Comparison of ENCODE assay signal across 14 cellular contexts in genomic region chr5:124289122-124289521, GRCh38.
DNase-seq lines count a peak whose midpoint lies in the region; ATAC-seq and TF ChIP-seq lines count a peak whose summit lies in the region.
"Had no signal": no experiment of that assay in that cellular context is flagged by ENCODE, and none has a peak within 500 bp of the region (broad histone marks: within the 10 kb centered on the region; RNA-seq: fewer than 3 reads in every experiment).

No MANE protein-coding gene starts in this region.

- POLR2A ChIA-PET in naive thymus-derived CD4-positive, alpha-beta T cell (lab: Charles Lee): no interaction called here
- POLR2A ChIA-PET in activated CD8-positive, alpha-beta T cell treated with anti-CD3 and anti-CD28 coated beads, Interleukin-2, amount 10 ng/mL, durations not matched to agents 7 days and 5 days (lab: Charles Lee): no interaction called here

- peaks cover 0 to 7% (median under 1%) of the 10 kb centered on the region in 11 donors for H3K9me3 Mint-ChIP-seq in naive thymus-derived CD4-positive, alpha-beta T cell
- no peaks in the 10 kb centered on the region for H3K9me3 Mint-ChIP-seq in activated CD8-positive, alpha-beta T cell treated with anti-CD3 and anti-CD28 coated beads, Interleukin-2, amount 10 ng/mL, durations not matched to agents 7 days and 5 days (ENCODE audit: insufficient read depth)
- H3K9me3 Mint-ChIP-seq: activated CD4-positive, alpha-beta memory T cell treated with anti-CD3 and anti-CD28 coated beads, Interleukin-2, amount 10 ng/mL, durations not matched to agents 7 days and 5 days had no signal

- intact Hi-C loops in naive thymus-derived CD4-positive, alpha-beta T cell (cut with micrococcal nuclease): no loop called here

- H3K36me3 Mint-ChIP-seq in naive thymus-derived CD4-positive, alpha-beta T cell: no peaks in the 10 kb centered on the region
- H3K36me3 Mint-ChIP-seq in activated CD8-positive, alpha-beta T cell treated with anti-CD3 and anti-CD28 coated beads, Interleukin-2, amount 10 ng/mL, durations not matched to agents 7 days and 5 days (ENCODE audit: low read depth): no peaks in the 10 kb centered on the region
- H3K36me3 Mint-ChIP-seq: activated naive CD4-positive, alpha-beta T cell treated with anti-CD3 and anti-CD28 coated beads, Interleukin-2, amount 50 U/mL, for 72 hours had no signal

- H3K27ac ChIP-seq in angular gyrus (ENCODE audit: low read depth, low read length) (peak overlapping the region; percentile 75), smooth muscle cell (ENCODE audit: low read depth) (no peak overlapping the region)
- no peak overlapping the region for H3K27ac ChIP-seq in naive thymus-derived CD4-positive, alpha-beta T cell (ENCODE audit: low read depth, low read length)
- H3K27ac ChIP-seq: psoas muscle had no signal

- H3K9ac ChIP-seq in smooth muscle cell (ENCODE audit: low read depth): no peak overlapping the region

- DNase-seq in NCI-H146 (lab: John Stamatoyannopoulos, UW) (peak; percentile 8), NCI-H146 treated with DMSO at 0.1 percent for 48 hours (lab: John Stamatoyannopoulos, UW; ENCODE audit: unreplicated experiment) (no peak), inferior parietal cortex (ENCODE audit: extremely low spot score) (peak; percentile 81), superior temporal gyrus (ENCODE audit: extremely low spot score) (peak; percentile 91), smooth muscle cell (lab: John Stamatoyannopoulos, UW; ENCODE audit: unreplicated experiment) (no peak)
- DNase-seq in naive thymus-derived CD4-positive, alpha-beta T cell: no peak
- no peak for DNase-seq in activated CD8-positive, alpha-beta T cell treated with anti-CD3 and anti-CD28 coated beads, Interleukin-2, amount 10 ng/mL, durations not matched to agents 7 days and 5 days
- DNase-seq: activated CD4-positive, alpha-beta memory T cell treated with anti-CD3 and anti-CD28 coated beads, Interleukin-2, amount 10 ng/mL, durations not matched to agents 7 days and 5 days; foreskin fibroblast; stimulated activated CD4-positive, alpha-beta T cell treated with anti-CD3 and anti-CD28 coated beads, Interleukin-4, amount 100 ng/mL, for 24 hours had no signal

- no peaks in the 10 kb centered on the region for H3K9me3 ChIP-seq in naive thymus-derived CD4-positive, alpha-beta T cell (ENCODE audit: control insufficient read depth in 2 of 3, low read length in 3 of 3)
- H3K9me3 ChIP-seq in smooth muscle cell (replicated peaks; ENCODE audit: low read depth): no peaks in the 10 kb centered on the region
- H3K9me3 ChIP-seq: psoas muscle had no signal

- no peak for ATAC-seq in naive thymus-derived CD4-positive, alpha-beta T cell
- no peak for ATAC-seq in activated CD8-positive, alpha-beta T cell treated with anti-CD3 and anti-CD28 coated beads, Interleukin-2, amount 10 ng/mL, durations not matched to agents 7 days and 5 days
- ATAC-seq: activated naive CD4-positive, alpha-beta T cell treated with anti-CD3 and anti-CD28 coated beads, Interleukin-2, amount 50 U/mL, for 72 hours; psoas muscle had no signal

- no peak overlapping the region for H3K4me2 ChIP-seq in smooth muscle cell

- no peaks in the 10 kb centered on the region for H3K79me2 ChIP-seq in smooth muscle cell (ENCODE audit: low read depth)

- H3K27me3 Mint-ChIP-seq in naive thymus-derived CD4-positive, alpha-beta T cell: no peaks in the 10 kb centered on the region
- H3K27me3 Mint-ChIP-seq in activated CD8-positive, alpha-beta T cell treated with anti-CD3 and anti-CD28 coated beads, Interleukin-2, amount 10 ng/mL, durations not matched to agents 7 days and 5 days (ENCODE audit: low read depth): no peaks in the 10 kb centered on the region
- H3K27me3 Mint-ChIP-seq: activated CD4-positive, alpha-beta memory T cell treated with anti-CD3 and anti-CD28 coated beads, Interleukin-2, amount 10 ng/mL, durations not matched to agents 7 days and 5 days; stimulated activated naive CD8-positive, alpha-beta T cell treated with anti-CD3 and anti-CD28 coated beads, Interleukin-15, Interleukin-2, amounts not matched to agents 100 ng/mL and 50 ng/mL, for 24 hours had no signal

- H2AFZ ChIP-seq in smooth muscle cell (ENCODE audit: low read depth): no peak overlapping the region

- no peak overlapping the region for H3K4me3 Mint-ChIP-seq in naive thymus-derived CD4-positive, alpha-beta T cell
- no peak overlapping the region for H3K4me3 Mint-ChIP-seq in activated CD8-positive, alpha-beta T cell treated with anti-CD3 and anti-CD28 coated beads, Interleukin-2, amount 10 ng/mL, durations not matched to agents 7 days and 5 days
- H3K4me3 Mint-ChIP-seq: activated CD4-positive, alpha-beta memory T cell treated with anti-CD3 and anti-CD28 coated beads, Interleukin-2, amount 10 ng/mL, durations not matched to agents 7 days and 5 days; stimulated activated naive CD8-positive, alpha-beta T cell treated with anti-CD3 and anti-CD28 coated beads, Interleukin-15, Interleukin-2, amounts not matched to agents 100 ng/mL and 50 ng/mL, for 24 hours had no signal

- H3K4me3 ChIP-seq in naive thymus-derived CD4-positive, alpha-beta T cell (ENCODE audit: low read length): no peak overlapping the region
- no peak overlapping the region for H3K4me3 ChIP-seq in smooth muscle cell
- H3K4me3 ChIP-seq: psoas muscle had no signal

- WGBS in smooth muscle cell (ENCODE audit: low lambda C conversion rate): 64% methylated on average over 4 of the region's 4 CpGs

- no peak overlapping the region for H3K27ac Mint-ChIP-seq in naive thymus-derived CD4-positive, alpha-beta T cell
- H3K27ac Mint-ChIP-seq in activated CD8-positive, alpha-beta T cell treated with anti-CD3 and anti-CD28 coated beads, Interleukin-2, amount 10 ng/mL, durations not matched to agents 7 days and 5 days: no peak overlapping the region
- H3K27ac Mint-ChIP-seq: activated CD4-positive, alpha-beta memory T cell treated with anti-CD3 and anti-CD28 coated beads, Interleukin-2, amount 10 ng/mL, durations not matched to agents 7 days and 5 days; stimulated activated naive CD8-positive, alpha-beta T cell treated with anti-CD3 and anti-CD28 coated beads, Interleukin-15, Interleukin-2, amounts not matched to agents 100 ng/mL and 50 ng/mL, for 24 hours had no signal

- H3K4me1 ChIP-seq in naive thymus-derived CD4-positive, alpha-beta T cell (ENCODE audit: control insufficient read depth in 2 of 2, insufficient read depth in 2 of 2, low read length in 2 of 2): no peaks in the 10 kb centered on the region
- H3K4me1 ChIP-seq in smooth muscle cell (ENCODE audit: low read depth): no peaks in the 10 kb centered on the region
- H3K4me1 ChIP-seq: psoas muscle had no signal

- TF ChIP-seq CTCF in smooth muscle cell (IDR thresholded peaks at IDR 0.05; ENCODE audit: borderline replicate concordance, insufficient read depth, poor library complexity, severe bottlenecking): no peak

- CTCF ChIA-PET in naive thymus-derived CD4-positive, alpha-beta T cell (lab: Charles Lee): no interaction called here
- CTCF ChIA-PET in activated CD8-positive, alpha-beta T cell treated with anti-CD3 and anti-CD28 coated beads, Interleukin-2, amount 10 ng/mL, durations not matched to agents 7 days and 5 days (lab: Charles Lee): no interaction called here

- no peaks in the 10 kb centered on the region for H3K27me3 ChIP-seq in naive thymus-derived CD4-positive, alpha-beta T cell (ENCODE audit: control insufficient read depth in 2 of 2, insufficient read depth in 2 of 2, low read length in 2 of 2)
- no peaks in the 10 kb centered on the region for H3K27me3 ChIP-seq in smooth muscle cell (ENCODE audit: low read depth)

- H4K20me1 ChIP-seq in smooth muscle cell (ENCODE audit: low read depth): no peaks in the 10 kb centered on the region

- H3F3A ChIP-seq in smooth muscle cell (ENCODE audit: low read depth): no peaks in the 10 kb centered on the region

- no peaks in the 10 kb centered on the region for H3K36me3 ChIP-seq in naive thymus-derived CD4-positive, alpha-beta T cell (ENCODE audit: control insufficient read depth in 2 of 3, insufficient read depth in 3 of 3, low read length in 3 of 3)
- H3K36me3 ChIP-seq in smooth muscle cell (ENCODE audit: low read depth): no peaks in the 10 kb centered on the region

- no peaks in the 10 kb centered on the region for H3K4me1 Mint-ChIP-seq in naive thymus-derived CD4-positive, alpha-beta T cell
- no peaks in the 10 kb centered on the region for H3K4me1 Mint-ChIP-seq in activated CD8-positive, alpha-beta T cell treated with anti-CD3 and anti-CD28 coated beads, Interleukin-2, amount 10 ng/mL, durations not matched to agents 7 days and 5 days (ENCODE audit: low read depth)
- H3K4me1 Mint-ChIP-seq: activated CD4-positive, alpha-beta memory T cell treated with anti-CD3 and anti-CD28 coated beads, Interleukin-2, amount 10 ng/mL, durations not matched to agents 7 days and 5 days had no signal

Comparison
In these comparisons a context has a peak if more than half of its experiments do, and no peak if none do; other contexts are left out.
1. DNase-seq: peak in NCI-H146 (single experiment), inferior parietal cortex (single experiment) and superior temporal gyrus (single experiment); none in NCI-H146 treated with DMSO at 0.1 percent for 48 hours (single experiment), naive thymus-derived CD4-positive, alpha-beta T cell (0 of 9), smooth muscle cell (single experiment) and activated CD8-positive, alpha-beta T cell treated with anti-CD3 and anti-CD28 coated beads, Interleukin-2, amount 10 ng/mL, durations not matched to agents 7 days and 5 days (single experiment).